Comparison of ENCODE assay signal across 16 cellular contexts in genomic region chr4:5954056-5954760, GRCh38.
"Had no signal": no experiment of that assay in that cellular context is flagged by ENCODE, and none has a peak within 500 bp of the region (broad histone marks: within the 10 kb centered on the region; RNA-seq: fewer than 3 reads in every experiment).

No MANE protein-coding gene starts in this region.

- DNase-seq: activated CD4-positive, alpha-beta T cell treated with anti-CD3 and anti-CD28 coated beads, Interleukin-2, amount 50 U/mL, for 1 hour; activated CD8-positive, alpha-beta memory T cell treated with anti-CD3 and anti-CD28 coated beads for 24 hours; activated naive CD4-positive, alpha-beta T cell; activated naive CD8-positive, alpha-beta T cell treated with anti-CD3 and anti-CD28 coated beads, Interleukin-2, amount 10 ng/mL, durations not matched to agents 7 days and 5 days; anterior cingulate cortex; brain microvascular endothelial cell; cortex of kidney; effector memory CD4-positive, alpha-beta T cell; foreskin melanocyte; midbrain; stimulated activated naive CD8-positive, alpha-beta T cell treated with anti-CD3 and anti-CD28 coated beads, Interleukin-15, Interleukin-2, amounts not matched to agents 100 U/mL and 50 U/mL, for 24 hours; T-cell; T-helper 9 cell; transverse colon had no signal

- H3K27me3 Mint-ChIP-seq: activated naive CD8-positive, alpha-beta T cell treated with anti-CD3 and anti-CD28 coated beads, Interleukin-2, amount 10 ng/mL, durations not matched to agents 7 days and 5 days; central memory CD8-positive, alpha-beta T cell had no signal

- H3K4me3 Mint-ChIP-seq: activated naive CD8-positive, alpha-beta T cell treated with anti-CD3 and anti-CD28 coated beads, Interleukin-2, amount 10 ng/mL, durations not matched to agents 7 days and 5 days; central memory CD8-positive, alpha-beta T cell; neural crest cell; T-cell had no signal

- H3K9me3 Mint-ChIP-seq: activated naive CD8-positive, alpha-beta T cell treated with anti-CD3 and anti-CD28 coated beads, Interleukin-2, amount 10 ng/mL, durations not matched to agents 7 days and 5 days; central memory CD8-positive, alpha-beta T cell; neural crest cell had no signal

- H3K4me1 Mint-ChIP-seq: central memory CD8-positive, alpha-beta T cell; T-cell had no signal

- ATAC-seq: stimulated activated naive CD8-positive, alpha-beta T cell treated with anti-CD3 and anti-CD28 coated beads, Interleukin-15, Interleukin-2, amounts not matched to agents 100 U/mL and 50 U/mL, for 24 hours; T-cell had no signal

- H3K36me3 Mint-ChIP-seq: activated naive CD8-positive, alpha-beta T cell treated with anti-CD3 and anti-CD28 coated beads, Interleukin-2, amount 10 ng/mL, durations not matched to agents 7 days and 5 days; T-cell had no signal

- H3K27ac Mint-ChIP-seq: activated naive CD8-positive, alpha-beta T cell treated with anti-CD3 and anti-CD28 coated beads, Interleukin-2, amount 10 ng/mL, durations not matched to agents 7 days and 5 days; T-cell had no signal
